Comparison of ENCODE assay signal across 17 cellular contexts in genomic region chr2:73837847-73838585, GRCh38. TPM values are rescaled to one million over a fixed set of nuclear protein-coding genes. Genes with fewer than 3 reads are reported as not detected.
DNase-seq lines count a peak whose midpoint lies in the region; ATAC-seq, FAIRE-seq and TF ChIP-seq lines count a peak whose summit lies in the region.
"Had no signal": no experiment of that assay in that cellular context is flagged by ENCODE, and none has a peak within 500 bp of the region (broad histone marks: within the 10 kb centered on the region; RNA-seq: fewer than 3 reads in every experiment).

No MANE protein-coding gene starts in this region.

- no peak overlapping the region for H3K27ac Mint-ChIP-seq in stimulated activated naive CD8-positive, alpha-beta T cell treated with anti-CD3 and anti-CD28 coated beads, Interleukin-15, amount 100 ng/mL, for 72 hours
- peak overlapping the region in 3 of 5 experiments; percentile 16 to 61 (median 42) for H3K27ac Mint-ChIP-seq in brain
- no peak overlapping the region for H3K27ac Mint-ChIP-seq in activated CD4-positive, alpha-beta T cell treated with anti-CD3 and anti-CD28 coated beads, Interleukin-2, amount 10 ng/mL, durations not matched to agents 24 days and 14 days
- H3K27ac Mint-ChIP-seq: activated CD4-positive, alpha-beta memory T cell treated with anti-CD3 and anti-CD28 coated beads for 36 hours had no signal

- H3K4me1 Mint-ChIP-seq in stimulated activated naive CD8-positive, alpha-beta T cell treated with anti-CD3 and anti-CD28 coated beads, Interleukin-15, amount 100 ng/mL, for 72 hours, result peaks cover 10% of the 10 kb centered on the region
- peaks cover 17% of the 10 kb centered on the region for H3K4me1 Mint-ChIP-seq in brain
- peaks cover 16% of the 10 kb centered on the region for H3K4me1 Mint-ChIP-seq in activated CD4-positive, alpha-beta T cell treated with anti-CD3 and anti-CD28 coated beads, Interleukin-2, amount 10 ng/mL, durations not matched to agents 24 days and 14 days

- intact Hi-C loops in activated CD4-positive, alpha-beta T cell treated with anti-CD3 and anti-CD28 coated beads, Interleukin-2, amount 10 ng/mL, durations not matched to agents 24 days and 14 days (cut with micrococcal nuclease), result no loop called here

- TF ChIP-seq CTCF in brain (conservative IDR thresholded peaks at IDR 0.05) (no peak), neutrophil (IDR thresholded peaks at IDR 0.05) (no peak), GM13976 (IDR thresholded peaks at IDR 0.05; ENCODE audit: borderline replicate concordance, control extremely low read depth, extremely low read depth, insufficient read depth, missing control alignments) (no peak)

- H3K36me3 Mint-ChIP-seq in brain, result peaks cover 41% of the 10 kb centered on the region
- peaks cover 33% of the 10 kb centered on the region for H3K36me3 Mint-ChIP-seq in activated CD4-positive, alpha-beta T cell treated with anti-CD3 and anti-CD28 coated beads, Interleukin-2, amount 10 ng/mL, durations not matched to agents 24 days and 14 days (ENCODE audit: low read depth)

- H3K36me3 ChIP-seq in neutrophil, result peaks cover 4% of the 10 kb centered on the region

- no peaks in the 10 kb centered on the region for H3K9me3 Mint-ChIP-seq in stimulated activated naive CD8-positive, alpha-beta T cell treated with anti-CD3 and anti-CD28 coated beads, Interleukin-15, amount 100 ng/mL, for 72 hours
- no peaks in the 10 kb centered on the region for H3K9me3 Mint-ChIP-seq in brain
- no peaks in the 10 kb centered on the region for H3K9me3 Mint-ChIP-seq in activated CD4-positive, alpha-beta T cell treated with anti-CD3 and anti-CD28 coated beads, Interleukin-2, amount 10 ng/mL, durations not matched to agents 24 days and 14 days
- H3K9me3 Mint-ChIP-seq: activated CD4-positive, alpha-beta memory T cell treated with anti-CD3 and anti-CD28 coated beads for 36 hours; central memory CD8-positive, alpha-beta T cell had no signal

- no peaks in the 10 kb centered on the region for H3K27me3 Mint-ChIP-seq in stimulated activated naive CD8-positive, alpha-beta T cell treated with anti-CD3 and anti-CD28 coated beads, Interleukin-15, amount 100 ng/mL, for 72 hours
- no peaks in the 10 kb centered on the region for H3K27me3 Mint-ChIP-seq in brain
- H3K27me3 Mint-ChIP-seq in activated CD4-positive, alpha-beta T cell treated with anti-CD3 and anti-CD28 coated beads, Interleukin-2, amount 10 ng/mL, durations not matched to agents 24 days and 14 days, result no peaks in the 10 kb centered on the region
- H3K27me3 Mint-ChIP-seq: activated CD4-positive, alpha-beta memory T cell treated with anti-CD3 and anti-CD28 coated beads for 36 hours; central memory CD8-positive, alpha-beta T cell had no signal

- H3K9me3 ChIP-seq in neutrophil, result no peaks in the 10 kb centered on the region
- H3K9me3 ChIP-seq: mucosa of descending colon had no signal

- H3K4me3 Mint-ChIP-seq in stimulated activated naive CD8-positive, alpha-beta T cell treated with anti-CD3 and anti-CD28 coated beads, Interleukin-15, amount 100 ng/mL, for 72 hours, result no peak overlapping the region
- H3K4me3 Mint-ChIP-seq in brain, result peak overlapping the region in 1 of 5 experiments; percentile 1
- no peak overlapping the region for H3K4me3 Mint-ChIP-seq in activated CD4-positive, alpha-beta T cell treated with anti-CD3 and anti-CD28 coated beads, Interleukin-2, amount 10 ng/mL, durations not matched to agents 24 days and 14 days
- H3K4me3 Mint-ChIP-seq: activated CD4-positive, alpha-beta memory T cell treated with anti-CD3 and anti-CD28 coated beads for 36 hours; central memory CD8-positive, alpha-beta T cell had no signal

- no peak for DNase-seq in stimulated activated naive CD8-positive, alpha-beta T cell treated with anti-CD3 and anti-CD28 coated beads, Interleukin-15, Interleukin-2, amounts not matched to agents 100 U/mL and 50 U/mL, for 24 hours
- no peak for DNase-seq in stimulated activated naive CD8-positive, alpha-beta T cell treated with anti-CD3 and anti-CD28 coated beads, Interleukin-15, amount 100 ng/mL, for 72 hours
- DNase-seq in NCI-H146 treated with DMSO at 0.1 percent for 48 hours (lab: John Stamatoyannopoulos, UW; ENCODE audit: unreplicated experiment), result no peak
- DNase-seq in GM12891 (ENCODE audit: insufficient read length, low spot score), result no peak
- no peak for DNase-seq in activated CD4-positive, alpha-beta T cell treated with anti-CD3 and anti-CD28 coated beads, Interleukin-2, amount 10 ng/mL, durations not matched to agents 24 days and 14 days
- no peak for DNase-seq in GM13976 (ENCODE audit: low spot score)
- DNase-seq: activated CD4-positive, alpha-beta memory T cell treated with anti-CD3 and anti-CD28 coated beads for 36 hours; DND-41; mucosa of descending colon; NCI-H1436 treated with DMSO at 0.1 percent for 48 hours; trophoblast cell had no signal

- peaks cover 38 to 49% of the 10 kb centered on the region in 2 experiments for H3K4me1 ChIP-seq in neutrophil (ENCODE audit: control insufficient read depth in 1 of 2, insufficient read depth in 1 of 2, low read depth in 1 of 2, low read length in 1 of 2)

- TF ChIP-seq POLR2A in GM12891 (IDR thresholded peaks at IDR 0.05; ENCODE audit: low read depth, low read length), result no peak

- H3K27me3 ChIP-seq in neutrophil, result no peaks in the 10 kb centered on the region

- no peak overlapping the region for H3K4me3 ChIP-seq in neutrophil (ENCODE audit: low read depth in 1 of 2, low read length in 1 of 2)
- H3K4me3 ChIP-seq: mucosa of descending colon had no signal

- H3K27ac ChIP-seq in neutrophil, result peak overlapping the region; percentile 84

- FAIRE-seq in GM12891 (lab: Jason Lieb, UNC), result no peak
- FAIRE-seq: H54 had no signal

- in situ Hi-C loops in GM13976 (cut with MboI; ENCODE audit: low sequenced_read_pairs, unreplicated experiment), result no loop called here

- ATAC-seq in stimulated activated naive CD8-positive, alpha-beta T cell treated with anti-CD3 and anti-CD28 coated beads, Interleukin-15, Interleukin-2, amounts not matched to agents 100 U/mL and 50 U/mL, for 24 hours, result peak; percentile 28
- no peak for ATAC-seq in stimulated activated naive CD8-positive, alpha-beta T cell treated with anti-CD3 and anti-CD28 coated beads, Interleukin-15, amount 100 ng/mL, for 72 hours
- ATAC-seq: mucosa of descending colon, sciatic nerve had no signal

TF ChIP-seq in GM12891, 5 proteins besides CTCF, POLR2A, EP300 and RAD21:
- TF ChIP-seq POU2F2 (IDR thresholded peaks at IDR 0.05; ENCODE audit: low read depth, low read length) (no peak), SPI1 (IDR thresholded peaks at IDR 0.05; ENCODE audit: low read depth, low read length) (no peak), PAX5 (IDR thresholded peaks at IDR 0.05; ENCODE audit: insufficient read depth, low read length, severe bottlenecking) (no peak), TAF1 (IDR thresholded peaks at IDR 0.05; ENCODE audit: low read depth, low read length) (no peak), POLR2AphosphoS5 (IDR thresholded peaks at IDR 0.05; ENCODE audit: low read depth, low read length) (no peak)

RNA-seq across cellular contexts. Expression of gene STAMBP, which starts 9.3 kb away (rescaled TPM):
- polyA plus RNA-seq in brain (ENCODE audit: insufficient read depth, low read depth, low replicate concordance), result 53.5 TPM
- 48.7 TPM for polyA plus RNA-seq in GM12891 (2012; ENCODE audit: low read depth, missing spikeins)
- 58.4 and 59.9 TPM in 2 replicates for total RNA-seq in activated CD4-positive, alpha-beta T cell treated with anti-CD3 and anti-CD28 coated beads, Interleukin-2, amount 10 ng/mL, durations not matched to agents 24 days and 14 days

RNA-seq across cellular contexts. Expression of gene C2orf78, which starts 54.0 kb away (rescaled TPM):
- not detected for polyA plus RNA-seq in brain (ENCODE audit: insufficient read depth, low read depth, low replicate concordance)
- 0.09 TPM for polyA plus RNA-seq in GM12891 (2012; ENCODE audit: low read depth, missing spikeins)
- 0.07 TPM in 1 of 2 replicates, not detected in the other for total RNA-seq in activated CD4-positive, alpha-beta T cell treated with anti-CD3 and anti-CD28 coated beads, Interleukin-2, amount 10 ng/mL, durations not matched to agents 24 days and 14 days
- total RNA-seq: activated CD4-positive, alpha-beta memory T cell treated with anti-CD3 and anti-CD28 coated beads for 36 hours; mucosa of descending colon; sciatic nerve had no signal
- polyA plus RNA-seq: esophagus had no signal

RNA-seq across cellular contexts. Expression of gene ACTG2, which starts 54.8 kb away (rescaled TPM):
- polyA plus RNA-seq in brain (ENCODE audit: insufficient read depth, low read depth, low replicate concordance), result 1.6 TPM
- not detected for polyA plus RNA-seq in GM12891 (2012; ENCODE audit: low read depth, missing spikeins)
- total RNA-seq in activated CD4-positive, alpha-beta T cell treated with anti-CD3 and anti-CD28 coated beads, Interleukin-2, amount 10 ng/mL, durations not matched to agents 24 days and 14 days, result not detected in 2 replicates
- total RNA-seq: activated CD4-positive, alpha-beta memory T cell treated with anti-CD3 and anti-CD28 coated beads for 36 hours had no signal

RNA-seq across cellular contexts. Expression of gene DUSP11, which starts 58.1 kb away (rescaled TPM):
- polyA plus RNA-seq in brain (ENCODE audit: insufficient read depth, low read depth, low replicate concordance), result 9.5 TPM
- 19.4 TPM for polyA plus RNA-seq in GM12891 (2012; ENCODE audit: low read depth, missing spikeins)
- 38.1 and 39.5 TPM in 2 replicates for total RNA-seq in activated CD4-positive, alpha-beta T cell treated with anti-CD3 and anti-CD28 coated beads, Interleukin-2, amount 10 ng/mL, durations not matched to agents 24 days and 14 days

Comparison
In these comparisons a context has a peak if more than half of its experiments do, and no peak if none do; other contexts are left out.
1. H3K27ac Mint-ChIP-seq: peak in brain (3 of 5); none in stimulated activated naive CD8-positive, alpha-beta T cell treated with anti-CD3 and anti-CD28 coated beads, Interleukin-15, amount 100 ng/mL, for 72 hours (0 of 2) and activated CD4-positive, alpha-beta T cell treated with anti-CD3 and anti-CD28 coated beads, Interleukin-2, amount 10 ng/mL, durations not matched to agents 24 days and 14 days (single experiment).